In genomic region chr6:53604623-53605190, GRCh38 we compare ENCODE assay signal across 16 cellular contexts. TPM values are rescaled to one million over a fixed set of nuclear protein-coding genes. Genes with fewer than 3 reads are reported as not detected.
A peak's percentile ranks its signal among the peaks of the same experiment; 100 is the strongest.
DNase-seq lines count a peak whose midpoint lies in the region; ATAC-seq and TF ChIP-seq lines count a peak whose summit lies in the region.
"Had no signal": no experiment of that assay in that cellular context is flagged by ENCODE, and none has a peak within 500 bp of the region (broad histone marks: within the 10 kb centered on the region; RNA-seq: fewer than 3 reads in every experiment).

No MANE protein-coding gene starts in this region.

- H2BK5ac ChIP-seq in neuronal stem cell (ENCODE audit: low read length) (no peak overlapping the region), mesenchymal stem cell (ENCODE audit: low read depth, low read length, poor library complexity, severe bottlenecking) (no peak overlapping the region), trophoblast cell (ENCODE audit: low read depth, low read length, poor library complexity) (no peak overlapping the region)

- H2BK15ac ChIP-seq in neuronal stem cell (ENCODE audit: low read length) (no peak overlapping the region), mesenchymal stem cell (ENCODE audit: low read depth, poor library complexity, severe bottlenecking) (no peak overlapping the region)

- no peaks in the 10 kb centered on the region for H3K27me3 ChIP-seq in fibroblast of lung (ENCODE audit: control insufficient read depth, insufficient read depth, low read length)
- H3K27me3 ChIP-seq in neuronal stem cell (ENCODE audit: control insufficient read depth in 3 of 3, insufficient read depth in 3 of 3, low read depth in 1 of 3, low read length in 3 of 3): no peaks in the 10 kb centered on the region
- H3K27me3 ChIP-seq in mesenchymal stem cell (ENCODE audit: control insufficient read depth in 1 of 2, insufficient read depth in 1 of 2, low read length in 2 of 2): no peaks in the 10 kb centered on the region
- no peaks in the 10 kb centered on the region for H3K27me3 ChIP-seq in trophoblast cell (ENCODE audit: insufficient read depth, low read length)
- H3K27me3 ChIP-seq: BE2C had no signal

- DNase-seq in Calu3: no peak
- DNase-seq in NCI-H1694 (lab: John Stamatoyannopoulos, UW): peak; percentile 17
- no peak for DNase-seq in fibroblast of lung (ENCODE audit: low read depth in 2 of 2)
- no peak for DNase-seq in neuronal stem cell (ENCODE audit: low spot score)
- DNase-seq in mesenchymal stem cell: no peak
- DNase-seq in trophoblast cell: no peak
- DNase-seq: BE2C; CD4-positive, alpha-beta memory T cell; Karpas-422; NCI-H1105 treated with DMSO at 0.1 percent for 48 hours; NCI-H2081; NCI-H2227 treated with DMSO at 0.1 percent for 48 hours; NCI-H774; SHP77 had no signal

- no peak overlapping the region for H3K4me3 ChIP-seq in fibroblast of lung (replicated peaks in 1 of 4; ENCODE audit: control extremely low read depth in 1 of 4, insufficient read depth in 1 of 4, low read depth in 3 of 4, low read length in 4 of 4)
- no peak overlapping the region for H3K4me3 ChIP-seq in neuronal stem cell (ENCODE audit: low read length in 2 of 2)
- no peak overlapping the region for H3K4me3 ChIP-seq in mesenchymal stem cell (ENCODE audit: insufficient read depth in 1 of 2, low read depth in 1 of 2, low read length in 2 of 2)
- no peak overlapping the region for H3K4me3 ChIP-seq in trophoblast cell (ENCODE audit: low read depth, low read length)

- no TSS peak for BruUV-seq in Calu3 (replicated peaks; lab: Mats Ljungman, UMichigan)

- H3K23ac ChIP-seq in neuronal stem cell (ENCODE audit: low read depth, low read length, poor library complexity) (no peak overlapping the region), mesenchymal stem cell (ENCODE audit: low read length in 2 of 2) (no peak overlapping the region), trophoblast cell (ENCODE audit: low read length) (no peak overlapping the region)

- H3K4me1 Mint-ChIP-seq in Calu3 (ENCODE audit: low read depth, unreplicated experiment): peaks cover 23% of the 10 kb centered on the region
- H3K4me1 Mint-ChIP-seq: CD4-positive, alpha-beta memory T cell had no signal

- H3K27ac ChIP-seq in fibroblast of lung (ENCODE audit: insufficient read depth, low read length) (no peak overlapping the region), neuronal stem cell (replicated peaks; ENCODE audit: low read length) (peak overlapping the region; percentile 66), mesenchymal stem cell (ENCODE audit: low read length, poor library complexity, severe bottlenecking) (no peak overlapping the region), trophoblast cell (ENCODE audit: low read depth, low read length) (no peak overlapping the region)

- H3K36me3 ChIP-seq in fibroblast of lung (ENCODE audit: control insufficient read depth, insufficient read depth, low read length) (no peaks in the 10 kb centered on the region), neuronal stem cell (replicated peaks in 1 of 2; ENCODE audit: control insufficient read depth in 2 of 2, insufficient read depth in 2 of 2, low read length in 2 of 2) (no peaks in the 10 kb centered on the region), mesenchymal stem cell (ENCODE audit: control insufficient read depth in 1 of 2, insufficient read depth in 2 of 2, low read depth in 1 of 2, low read length in 2 of 2) (no peaks in the 10 kb centered on the region), trophoblast cell (ENCODE audit: control insufficient read depth in 1 of 2, insufficient read depth in 2 of 2, low read length in 2 of 2) (no peaks in the 10 kb centered on the region)
- H3K36me3 ChIP-seq: BE2C had no signal

- no peak overlapping the region for H3K9ac ChIP-seq in fibroblast of lung (ENCODE audit: insufficient read depth, low read length)
- no peak overlapping the region for H3K9ac ChIP-seq in neuronal stem cell (ENCODE audit: low read depth, low read length, poor library complexity)
- H3K9ac ChIP-seq in mesenchymal stem cell (ENCODE audit: low read length): no peak overlapping the region
- no peak overlapping the region for H3K9ac ChIP-seq in trophoblast cell (ENCODE audit: low read length)

- H4K91ac ChIP-seq in neuronal stem cell (ENCODE audit: low read depth, low read length, poor library complexity) (no peak overlapping the region), mesenchymal stem cell (ENCODE audit: low read length) (no peak overlapping the region), trophoblast cell (ENCODE audit: low read depth, low read length) (no peak overlapping the region)

- no peak overlapping the region for H4K8ac ChIP-seq in neuronal stem cell (ENCODE audit: low read depth, low read length)
- H4K8ac ChIP-seq in mesenchymal stem cell (ENCODE audit: low read length): no peak overlapping the region
- no peak overlapping the region for H4K8ac ChIP-seq in trophoblast cell (ENCODE audit: low read depth, low read length)

- no peak overlapping the region for H4K12ac ChIP-seq in trophoblast cell (ENCODE audit: low read depth, low read length)

- no peaks in the 10 kb centered on the region for H3K79me1 ChIP-seq in neuronal stem cell (ENCODE audit: low read depth, low read length)
- no peaks in the 10 kb centered on the region for H3K79me1 ChIP-seq in mesenchymal stem cell (replicated peaks; ENCODE audit: low read length, poor library complexity, severe bottlenecking)
- H3K79me1 ChIP-seq in trophoblast cell (ENCODE audit: low read length): peaks cover 2% of the 10 kb centered on the region

- H3K14ac ChIP-seq in neuronal stem cell (ENCODE audit: low read length) (no peak overlapping the region), mesenchymal stem cell (ENCODE audit: low read length in 2 of 2) (no peak overlapping the region), trophoblast cell (ENCODE audit: low read length) (no peak overlapping the region)

- H3K9me3 Mint-ChIP-seq in Calu3 (ENCODE audit: low read depth, unreplicated experiment): no peaks in the 10 kb centered on the region
- H3K9me3 Mint-ChIP-seq: CD4-positive, alpha-beta memory T cell had no signal

- no peak overlapping the region for H3K4me3 Mint-ChIP-seq in Calu3 (ENCODE audit: low read depth, unreplicated experiment)
- H3K4me3 Mint-ChIP-seq: CD4-positive, alpha-beta memory T cell had no signal

- H2BK120ac ChIP-seq in neuronal stem cell (ENCODE audit: low read depth, low read length) (no peak overlapping the region), mesenchymal stem cell (ENCODE audit: low read depth, low read length) (no peak overlapping the region), trophoblast cell (ENCODE audit: insufficient read depth, low read length, poor library complexity) (no peak overlapping the region)

- no peak overlapping the region for H2AK5ac ChIP-seq in neuronal stem cell (ENCODE audit: low read depth, low read length)
- H2AK5ac ChIP-seq in mesenchymal stem cell (ENCODE audit: low read length, severe bottlenecking): no peak overlapping the region
- no peak overlapping the region for H2AK5ac ChIP-seq in trophoblast cell (ENCODE audit: low read length)

- CTCF ChIA-PET in Calu3 (lab: Charles Lee): no interaction called here

- no peak overlapping the region for H3K4ac ChIP-seq in neuronal stem cell (ENCODE audit: low read length)
- no peak overlapping the region for H3K4ac ChIP-seq in mesenchymal stem cell (ENCODE audit: low read depth in 1 of 2, low read length in 2 of 2)
- H3K4ac ChIP-seq in trophoblast cell (ENCODE audit: low read depth, low read length): no peak overlapping the region

- intact Hi-C loops in Calu3 (cut with micrococcal nuclease; ENCODE audit: unreplicated experiment): loop anchor here (5.0 kb wide), 1 partner anchor 43 kb away; no protein-coding TSS in a partner anchor

- TF ChIP-seq CTCF in Calu3 (IDR thresholded peaks at IDR 0.05; ENCODE audit: unreplicated experiment): no peak
- TF ChIP-seq CTCF in fibroblast of lung (conservative IDR thresholded peaks at IDR 0.05 in 1 of 2, IDR thresholded peaks at IDR 0.05 in 1 of 2; ENCODE audit: low read depth in 1 of 2, low read length in 2 of 2): no peak

- H3K27me3 Mint-ChIP-seq in Calu3 (ENCODE audit: unreplicated experiment): no peaks in the 10 kb centered on the region

- no peak for ATAC-seq in HG03460 (IDR thresholded peaks at IDR 0.05; ENCODE audit: unreplicated experiment)
- ATAC-seq: Panc1 had no signal

- H3K36me3 Mint-ChIP-seq in Calu3 (ENCODE audit: insufficient read depth, unreplicated experiment): no peaks in the 10 kb centered on the region
- H3K36me3 Mint-ChIP-seq: CD4-positive, alpha-beta memory T cell had no signal

- WGBS in neuronal stem cell (ENCODE audit: extremely low coverage in 2 of 2, insufficient read length in 2 of 2, insufficient replicate concordance in 1 of 2), 2 donors: no CpG with 5 or more reads among the region's 4 CpGs
- 85% methylated on average over 3 of the region's 4 CpGs for WGBS in mesenchymal stem cell
- WGBS in trophoblast cell (ENCODE audit: extremely low coverage, insufficient coverage, insufficient read length): no CpG with 5 or more reads among the region's 4 CpGs

- H3K18ac ChIP-seq in neuronal stem cell (ENCODE audit: low read length) (no peak overlapping the region), mesenchymal stem cell (ENCODE audit: low read depth in 1 of 2, low read length in 2 of 2) (no peak overlapping the region), trophoblast cell (ENCODE audit: low read length) (no peak overlapping the region)

- H3K79me2 ChIP-seq in fibroblast of lung (ENCODE audit: control insufficient read depth, insufficient read depth, low read length) (no peaks in the 10 kb centered on the region), trophoblast cell (ENCODE audit: control insufficient read depth, insufficient read depth, low read length, poor library complexity) (no peaks in the 10 kb centered on the region)

- no peak overlapping the region for H2BK12ac ChIP-seq in neuronal stem cell (ENCODE audit: low read length)
- H2BK12ac ChIP-seq in mesenchymal stem cell (ENCODE audit: low read length in 2 of 2): no peak overlapping the region
- H2BK12ac ChIP-seq in trophoblast cell (ENCODE audit: low read length): no peak overlapping the region

- H4K20me1 ChIP-seq in fibroblast of lung (ENCODE audit: control insufficient read depth, extremely low read depth, insufficient read depth, low read length): no peaks in the 10 kb centered on the region

- peaks cover 4% of the 10 kb centered on the region for H3K4me1 ChIP-seq in fibroblast of lung (ENCODE audit: control insufficient read depth, extremely low read depth, insufficient read depth, low read length)
- H3K4me1 ChIP-seq in neuronal stem cell (ENCODE audit: control insufficient read depth in 2 of 2, insufficient read depth in 1 of 2, low read depth in 1 of 2, low read length in 2 of 2): peaks cover 0 to 3% of the 10 kb centered on the region in 2 donors
- peaks cover 1% of the 10 kb centered on the region for H3K4me1 ChIP-seq in mesenchymal stem cell (ENCODE audit: control insufficient read depth, insufficient read depth, low read depth, low read length)
- peaks cover 0 to 2% of the 10 kb centered on the region in 2 experiments for H3K4me1 ChIP-seq in trophoblast cell (ENCODE audit: control insufficient read depth in 1 of 2, insufficient read depth in 2 of 2, low read length in 2 of 2)
- H3K4me1 ChIP-seq: BE2C had no signal

- H2AFZ ChIP-seq in fibroblast of lung (ENCODE audit: low read length): peak overlapping the region; percentile 31
- no peak overlapping the region for H2AFZ ChIP-seq in neuronal stem cell (ENCODE audit: low read length)
- no peak overlapping the region for H2AFZ ChIP-seq in mesenchymal stem cell (ENCODE audit: low read depth, low read length)
- no peak overlapping the region for H2AFZ ChIP-seq in trophoblast cell (ENCODE audit: insufficient read depth, low read length, poor library complexity)

- peak overlapping the region; percentile 47 for H3K27ac Mint-ChIP-seq in Calu3 (ENCODE audit: unreplicated experiment)
- H3K27ac Mint-ChIP-seq: CD4-positive, alpha-beta memory T cell had no signal

- no peaks in the 10 kb centered on the region for H3K9me3 ChIP-seq in fibroblast of lung (ENCODE audit: control insufficient read depth, insufficient read depth, low read depth, low read length)
- H3K9me3 ChIP-seq in neuronal stem cell (replicated peaks in 1 of 2; ENCODE audit: control insufficient read depth in 2 of 2, insufficient read depth in 1 of 2, low read depth in 1 of 2, low read length in 2 of 2): no peaks in the 10 kb centered on the region
- no peaks in the 10 kb centered on the region for H3K9me3 ChIP-seq in mesenchymal stem cell (ENCODE audit: control insufficient read depth, low read length)
- no peaks in the 10 kb centered on the region for H3K9me3 ChIP-seq in trophoblast cell (ENCODE audit: insufficient read depth, low read depth, low read length)
- H3K9me3 ChIP-seq: BE2C had no signal

- H3K4me2 ChIP-seq in fibroblast of lung (ENCODE audit: extremely low read depth, insufficient read depth, low read length) (no peak overlapping the region), neuronal stem cell (ENCODE audit: insufficient read depth, low read length, poor library complexity, severe bottlenecking) (no peak overlapping the region), mesenchymal stem cell (ENCODE audit: low read length, poor library complexity, severe bottlenecking) (no peak overlapping the region), trophoblast cell (ENCODE audit: low read length) (no peak overlapping the region)

RNA-seq across cellular contexts. Expression of gene GCLC, which starts 59.8 kb away (rescaled TPM):
- total RNA-seq in Calu3 (2022): 45.7 and 45.9 TPM in 2 replicates
- 31.4 and 35.4 TPM in 2 replicates for total RNA-seq in fibroblast of lung
- 16.0 and 24.4 TPM in 2 replicates for polyA plus RNA-seq in fibroblast of lung
- 12.7 and 19.1 TPM in 2 replicates for polyA plus RNA-seq in fibroblast of lung (2012)
- 8.9 and 11.3 TPM in 2 replicates for polyA minus RNA-seq in fibroblast of lung (ENCODE audit: low replicate concordance)
- 19.5 TPM for polyA plus RNA-seq in neuronal stem cell (2013, experiment 1 of 2)
- polyA plus RNA-seq in neuronal stem cell (2013, experiment 2 of 2): 18.5 TPM
- 16.7 TPM for polyA plus RNA-seq in mesenchymal stem cell (2013, experiment 1 of 2)
- 20.0 TPM for polyA plus RNA-seq in mesenchymal stem cell (2013, experiment 2 of 2)
- 18.0 and 18.7 TPM in 2 replicates for polyA plus RNA-seq in trophoblast cell (2013)
